12 cellular contexts compared by ENCODE assay signal in the genomic region with DNA sequence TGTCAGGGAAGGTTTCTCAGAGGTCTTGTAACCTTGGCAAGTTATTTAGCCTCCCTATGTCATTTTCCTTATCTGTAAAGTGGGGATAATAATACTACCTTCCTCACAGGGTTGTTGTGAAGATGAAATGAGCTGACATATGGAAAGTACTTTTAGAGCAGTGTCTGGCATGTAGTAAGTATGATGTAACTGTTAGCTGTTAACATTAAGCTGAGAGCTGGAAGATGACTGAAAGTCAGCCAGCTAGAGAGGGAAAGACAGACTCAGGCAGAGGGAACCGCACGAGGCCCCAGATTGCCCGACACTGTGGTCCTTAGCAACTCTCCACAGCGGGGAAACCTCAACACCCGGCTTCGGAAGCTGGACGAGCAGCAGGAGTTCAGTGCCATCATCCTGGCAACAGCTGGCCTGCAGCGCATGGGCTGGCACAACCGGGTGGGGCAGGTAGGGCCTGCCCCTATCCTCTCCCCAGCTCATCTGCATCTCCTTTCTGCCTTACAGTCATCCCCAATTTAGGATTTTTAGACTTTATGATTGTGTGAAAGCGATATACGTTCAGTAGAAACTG. TPM values are rescaled to one million over a fixed set of nuclear protein-coding genes. Genes with fewer than 3 reads are reported as not detected.
DNase-seq lines count a peak whose midpoint lies in the region; TF ChIP-seq lines count a peak whose summit lies in the region.
"Had no signal": no experiment of that assay in that cellular context is flagged by ENCODE, and none has a peak within 500 bp of the region (broad histone marks: within the 10 kb centered on the region; RNA-seq: fewer than 3 reads in every experiment).

No MANE protein-coding gene starts in this region.

- H3K4me1 Mint-ChIP-seq in HFFc6 (ENCODE audit: low read depth) = peaks cover 37% of the 10 kb centered on the region

- 0 out of 2 replicates have a peak, but pooled peaks cover 5% of the 10 kb centered on the region for H3K9me3 Mint-ChIP-seq in HFFc6
- H3K9me3 Mint-ChIP-seq: dendritic cell treated with granulocyte-macrophage colony-stimulating factor and Interleukin-4, amounts not matched to agents 40 ng/mL and 50 ng/mL, for 4 days had no signal

- H3K9me3 ChIP-seq in ascending aorta = no peaks in the 10 kb centered on the region
- H3K9me3 ChIP-seq: adrenal gland, HAP-1 had no signal

- peak; percentile 7 for DNase-seq in COLO668 (lab: John Stamatoyannopoulos, UW; ENCODE audit: unreplicated experiment)
- no peak for DNase-seq in HFFc6
- no peak for DNase-seq in dorsolateral prefrontal cortex
- no peak for DNase-seq in ascending aorta (ENCODE audit: low spot score in 2 of 2)
- DNase-seq in NCI-H2227 treated with DMSO at 0.1 percent for 48 hours (lab: John Stamatoyannopoulos, UW) = no peak
- DNase-seq: adrenal gland, foreskin keratinocyte, NCI-H1930, substantia nigra, T-helper 17 cell had no signal

- no peaks in the 10 kb centered on the region for H3K36me3 ChIP-seq in ascending aorta

- intact Hi-C loops in dorsolateral prefrontal cortex (cut with DNase I) = no loop called here
- intact Hi-C loops in ascending aorta (cut with DNase I) = no loop called here

- peak overlapping the region in 35 of 59 donors; percentile 3 to 97 (median 51) for H3K27ac ChIP-seq in dorsolateral prefrontal cortex
- no peak overlapping the region for H3K27ac ChIP-seq in ascending aorta
- H3K27ac ChIP-seq: adrenal gland, foreskin keratinocyte had no signal

- H3K36me3 Mint-ChIP-seq in HFFc6 (ENCODE audit: low read depth) = peaks cover 19% of the 10 kb centered on the region

- peaks cover 15 to 24% of the 10 kb centered on the region in 2 donors for H3K4me1 ChIP-seq in ascending aorta

- H3K4me3 Mint-ChIP-seq in HFFc6 = no peak overlapping the region
- H3K4me3 Mint-ChIP-seq: dendritic cell treated with granulocyte-macrophage colony-stimulating factor and Interleukin-4, amounts not matched to agents 40 ng/mL and 50 ng/mL, for 4 days had no signal

- H3K27me3 ChIP-seq in dorsolateral prefrontal cortex (no peaks in the 10 kb centered on the region), ascending aorta (no peaks in the 10 kb centered on the region)
- H3K27me3 ChIP-seq: adrenal gland, foreskin keratinocyte had no signal

- H3K4me3 ChIP-seq in dorsolateral prefrontal cortex = no peak overlapping the region
- no peak overlapping the region for H3K4me3 ChIP-seq in ascending aorta
- H3K4me3 ChIP-seq: adrenal gland, HAP-1 had no signal

- H3K27me3 Mint-ChIP-seq in HFFc6 (ENCODE audit: insufficient read depth) = peaks cover 10% of the 10 kb centered on the region
- H3K27me3 Mint-ChIP-seq: dendritic cell treated with granulocyte-macrophage colony-stimulating factor and Interleukin-4, amounts not matched to agents 40 ng/mL and 50 ng/mL, for 4 days; T-helper 17 cell had no signal

- TF ChIP-seq CTCF in HFFc6 (IDR thresholded peaks at IDR 0.05) (no peak), dorsolateral prefrontal cortex (IDR thresholded peaks at IDR 0.05 in 54 of 56, conservative IDR thresholded peaks at IDR 0.05 in 2 of 56; ENCODE audit: low read depth in 1 of 56, partially characterized antibody in 56 of 56) (no peak), ascending aorta (IDR thresholded peaks at IDR 0.05) (no peak)

- peak overlapping the region; percentile 68; the same call in 1 of the 2 replicates for H3K27ac Mint-ChIP-seq in HFFc6
- H3K27ac Mint-ChIP-seq: dendritic cell treated with granulocyte-macrophage colony-stimulating factor and Interleukin-4, amounts not matched to agents 40 ng/mL and 50 ng/mL, for 4 days; T-helper 17 cell had no signal

RNA-seq across cellular contexts. Expression of gene HMBS, which starts 6.5 kb away (rescaled TPM):
- 10 to 100 TPM; 31.1 to 45.6 (median 41.9) TPM for total RNA-seq in HFFc6 (2021; fragmentation: NEBNext Ultra II Directional; extraction: Animal tissue kit (Norgen Biotek cat#: 25700))
- total RNA-seq in dorsolateral prefrontal cortex (10 to 100 TPM in 95 of 120 experiments, 1 to 10 TPM in 25; 6.8 to 18.6 (median 12.6) TPM), ascending aorta (82.8 TPM)

RNA-seq across cellular contexts. Expression of gene DPAGT1, which starts 10.5 kb away (rescaled TPM):
- total RNA-seq in HFFc6 (2021; fragmentation: NEBNext Ultra II Directional; extraction: Animal tissue kit (Norgen Biotek cat#: 25700)) = 10 to 100 TPM; 40.5 to 52.5 (median 49.1) TPM
- total RNA-seq in dorsolateral prefrontal cortex = 10 to 100 TPM; 18.3 to 47.3 (median 30.8) TPM
- 61.9 TPM for total RNA-seq in ascending aorta

RNA-seq across cellular contexts. Expression of gene C2CD2L, which starts 16.0 kb away (rescaled TPM):
- 10 to 100 TPM; 10.0 to 13.5 (median 10.8) TPM for total RNA-seq in HFFc6 (2021; fragmentation: NEBNext Ultra II Directional; extraction: Animal tissue kit (Norgen Biotek cat#: 25700))
- total RNA-seq in dorsolateral prefrontal cortex (10 to 100 TPM; 26.6 to 76.4 (median 50.5) TPM), ascending aorta (16.7 TPM)

RNA-seq across cellular contexts. Expression of gene VPS11, which starts 23.5 kb away (rescaled TPM):
- 10 to 100 TPM; 27.4 to 31.4 (median 27.8) TPM for total RNA-seq in HFFc6 (2021; fragmentation: NEBNext Ultra II Directional; extraction: Animal tissue kit (Norgen Biotek cat#: 25700))
- total RNA-seq in dorsolateral prefrontal cortex = 10 to 100 TPM; 33.3 to 65.7 (median 50.5) TPM
- total RNA-seq in ascending aorta = 23.4 TPM

RNA-seq across cellular contexts. Expression of gene HINFP, which starts 30.2 kb away (rescaled TPM):
- total RNA-seq in HFFc6 (2021; fragmentation: NEBNext Ultra II Directional; extraction: Animal tissue kit (Norgen Biotek cat#: 25700)) = 10 to 100 TPM in 4 of 6 experiments, 1 to 10 TPM in 2; 9.9 to 13.4 (median 11.3) TPM
- 10 to 100 TPM; 29.8 to 70.5 (median 47.9) TPM for total RNA-seq in dorsolateral prefrontal cortex
- 36.5 TPM for total RNA-seq in ascending aorta

Comparison
In these comparisons a context has a peak if more than half of its experiments do, and no peak if none do; other contexts are left out.
1. H3K27ac ChIP-seq: peak in dorsolateral prefrontal cortex (35 of 59); none in ascending aorta (0 of 2).